1 cellular context compared by ENCODE assay signal in the genomic region with DNA sequence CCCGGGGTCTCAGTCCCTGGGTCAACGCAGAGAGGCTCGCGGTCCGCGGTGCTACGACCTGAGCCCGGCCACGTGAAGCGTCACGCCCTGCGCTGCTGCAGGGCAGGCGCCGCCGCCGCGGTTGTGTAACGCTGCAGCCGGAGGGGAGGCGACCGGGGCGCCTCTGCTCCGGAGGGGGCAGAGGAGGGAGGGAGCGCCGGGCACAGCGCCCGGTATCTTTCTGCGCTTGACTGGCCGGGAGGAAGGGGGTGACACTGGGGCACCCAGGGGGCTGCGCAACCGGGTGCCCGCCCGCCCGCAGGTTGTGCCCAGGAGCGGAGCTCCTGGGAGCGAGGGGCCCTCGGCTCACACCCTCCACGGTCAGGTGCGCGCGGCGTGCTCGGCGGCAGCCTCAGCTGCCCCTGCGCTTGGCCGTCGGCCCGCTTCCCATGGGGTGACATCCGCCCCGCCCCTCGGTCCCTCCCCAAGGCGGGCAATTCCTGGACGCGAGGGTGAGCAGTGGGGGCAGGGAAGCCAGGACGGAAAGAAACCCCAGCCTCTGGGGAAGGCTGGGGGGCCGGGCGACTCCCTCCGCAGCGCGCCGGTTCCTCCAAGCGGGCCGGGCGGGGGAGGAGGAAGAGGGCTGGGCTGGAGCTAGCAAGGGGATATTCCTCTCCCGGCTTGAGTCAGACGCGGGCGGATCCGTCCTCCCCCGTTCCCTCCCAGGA.
TF ChIP-seq lines count a peak whose summit lies in the region.

No MANE protein-coding gene starts in this region.

TF ChIP-seq in K562, 482 proteins besides CTCF, POLR2A, EP300 and RAD21 (continued from another document):
- TF ChIP-seq CHD7 (IDR thresholded peaks at IDR 0.05; ENCODE audit: low read depth, low read length) (no peak), MEF2A (IDR thresholded peaks at IDR 0.05; ENCODE audit: control insufficient read depth, low read depth, low read length) (peak; percentile 17; the same call in 1 of the 2 replicates), CBX1 (IDR thresholded peaks at IDR 0.05; ENCODE audit: low read depth) (peak; percentile 88; the same call in 1 of the 2 replicates), MYC (IDR thresholded peaks at IDR 0.05; ENCODE audit: low read depth, low read length) (peak; percentile 89), MYC (CRISPR knock-in tag; IDR thresholded peaks at IDR 0.05; ENCODE audit: borderline replicate concordance, low read depth) (no peak; the same call in 1 of the 2 replicates), ZNF41 (CRISPR knock-in tag; conservative IDR thresholded peaks at IDR 0.05) (peak; percentile 54; the same call in 1 of the 2 replicates), PHB2 (IDR thresholded peaks at IDR 0.05; ENCODE audit: low read depth) (no peak), POLR2B (IDR thresholded peaks at IDR 0.05; ENCODE audit: low read depth, partially characterized antibody) (peak; percentile 84), POLR3A (IDR thresholded peaks at IDR 0.05; ENCODE audit: borderline replicate concordance, extremely low read depth, insufficient read depth, insufficient read length) (no peak), SMC3 (conservative IDR thresholded peaks at IDR 0.05; ENCODE audit: insufficient read depth, low read depth, low read length) (peak; percentile 28; the same call in 1 of the 2 replicates), ZNF445 (CRISPR knock-in tag; IDR thresholded peaks at IDR 0.05; ENCODE audit: low read depth) (no peak), ZC3H11A (IDR thresholded peaks at IDR 0.05; ENCODE audit: low read depth, low read length) (peak; percentile 26; the same call in 1 of the 2 replicates), CBFB (CRISPR knock-in tag; IDR thresholded peaks at IDR 0.05) (no peak), ATF6 (CRISPR knock-in tag; IDR thresholded peaks at IDR 0.05) (peak; percentile 64; the same call in 1 of the 2 replicates), ZNF696 (CRISPR knock-in tag; conservative IDR thresholded peaks at IDR 0.05) (no peak), ZBTB5 (IDR thresholded peaks at IDR 0.05) (peak; percentile 79), NFIC (IDR thresholded peaks at IDR 0.05) (no peak), RBBP5 (IDR thresholded peaks at IDR 0.05; ENCODE audit: borderline replicate concordance, insufficient read depth, low read length, poor library complexity, severe bottlenecking) (peak; percentile 66), SMARCC2 (IDR thresholded peaks at IDR 0.05; ENCODE audit: low read depth) (no peak), JUND (IDR thresholded peaks at IDR 0.05; ENCODE audit: borderline replicate concordance, low read depth, low read length) (peak; percentile 86), JUND (tag; IDR thresholded peaks at IDR 0.05; ENCODE audit: borderline replicate concordance, low read depth, low read length) (peak; percentile 57; the same call in 1 of the 3 replicates), THRA (IDR thresholded peaks at IDR 0.05) (no peak), RUNX1 (IDR thresholded peaks at IDR 0.05; ENCODE audit: low read depth) (peak; percentile 24; the same call in 1 of the 2 replicates), DPF2 (IDR thresholded peaks at IDR 0.05) (peak; percentile 72; the same call in 1 of the 2 replicates)
- TF ChIP-seq, protein P1, sequence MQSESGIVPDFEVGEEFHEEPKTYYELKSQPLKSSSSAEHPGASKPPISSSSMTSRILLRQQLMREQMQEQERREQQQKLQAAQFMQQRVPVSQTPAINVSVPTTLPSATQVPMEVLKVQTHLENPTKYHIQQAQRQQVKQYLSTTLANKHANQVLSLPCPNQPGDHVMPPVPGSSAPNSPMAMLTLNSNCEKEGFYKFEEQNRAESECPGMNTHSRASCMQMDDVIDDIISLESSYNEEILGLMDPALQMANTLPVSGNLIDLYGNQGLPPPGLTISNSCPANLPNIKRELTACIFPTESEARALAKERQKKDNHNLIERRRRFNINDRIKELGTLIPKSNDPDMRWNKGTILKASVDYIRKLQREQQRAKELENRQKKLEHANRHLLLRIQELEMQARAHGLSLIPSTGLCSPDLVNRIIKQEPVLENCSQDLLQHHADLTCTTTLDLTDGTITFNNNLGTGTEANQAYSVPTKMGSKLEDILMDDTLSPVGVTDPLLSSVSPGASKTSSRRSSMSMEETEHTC (IDR thresholded peaks at IDR 0.05), result peak; percentile 37; the same call in 1 of the 2 replicates
- TF ChIP-seq, protein P2, sequence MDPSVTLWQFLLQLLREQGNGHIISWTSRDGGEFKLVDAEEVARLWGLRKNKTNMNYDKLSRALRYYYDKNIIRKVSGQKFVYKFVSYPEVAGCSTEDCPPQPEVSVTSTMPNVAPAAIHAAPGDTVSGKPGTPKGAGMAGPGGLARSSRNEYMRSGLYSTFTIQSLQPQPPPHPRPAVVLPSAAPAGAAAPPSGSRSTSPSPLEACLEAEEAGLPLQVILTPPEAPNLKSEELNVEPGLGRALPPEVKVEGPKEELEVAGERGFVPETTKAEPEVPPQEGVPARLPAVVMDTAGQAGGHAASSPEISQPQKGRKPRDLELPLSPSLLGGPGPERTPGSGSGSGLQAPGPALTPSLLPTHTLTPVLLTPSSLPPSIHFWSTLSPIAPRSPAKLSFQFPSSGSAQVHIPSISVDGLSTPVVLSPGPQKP (CRISPR knock-in tag; IDR thresholded peaks at IDR 0.05), result no peak
- TF ChIP-seq, protein P3, sequence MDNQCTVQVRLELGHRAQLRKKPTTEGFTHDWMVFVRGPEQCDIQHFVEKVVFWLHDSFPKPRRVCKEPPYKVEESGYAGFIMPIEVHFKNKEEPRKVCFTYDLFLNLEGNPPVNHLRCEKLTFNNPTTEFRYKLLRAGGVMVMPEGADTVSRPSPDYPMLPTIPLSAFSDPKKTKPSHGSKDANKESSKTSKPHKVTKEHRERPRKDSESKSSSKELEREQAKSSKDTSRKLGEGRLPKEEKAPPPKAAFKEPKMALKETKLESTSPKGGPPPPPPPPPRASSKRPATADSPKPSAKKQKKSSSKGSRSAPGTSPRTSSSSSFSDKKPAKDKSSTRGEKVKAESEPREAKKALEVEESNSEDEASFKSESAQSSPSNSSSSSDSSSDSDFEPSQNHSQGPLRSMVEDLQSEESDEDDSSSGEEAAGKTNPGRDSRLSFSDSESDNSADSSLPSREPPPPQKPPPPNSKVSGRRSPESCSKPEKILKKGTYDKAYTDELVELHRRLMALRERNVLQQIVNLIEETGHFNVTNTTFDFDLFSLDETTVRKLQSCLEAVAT (IDR thresholded peaks at IDR 0.05), result peak in 1 of 2 experiments; percentile 2; a peak in 1 of 4 replicates
